32 cellular contexts compared by ENCODE assay signal in genomic region chr21:36664678-36665022, GRCh38. TPM values are rescaled to one million over a fixed set of nuclear protein-coding genes. Genes with fewer than 3 reads are reported as not detected.
"Had no signal": no experiment of that assay in that cellular context is flagged by ENCODE, and none has a peak within 500 bp of the region (broad histone marks: within the 10 kb centered on the region; RNA-seq: fewer than 3 reads in every experiment).

No MANE protein-coding gene starts in this region.

- H3K4me3 ChIP-seq: PC-9 had no signal

- DNase-seq: activated CD4-positive, alpha-beta memory T cell treated with anti-CD3 and anti-CD28 coated beads, Interleukin-2, amount 10 ng/mL, durations not matched to agents 7 days and 5 days; activated CD4-positive, alpha-beta T cell treated with anti-CD3 and anti-CD28 coated beads for 1 hour; activated CD4-positive, alpha-beta T cell treated with anti-CD3 and anti-CD28 coated beads for 48 hours; activated CD4-positive, CD25-positive, alpha-beta regulatory T cell; activated CD8-positive, alpha-beta memory T cell treated with anti-CD3 and anti-CD28 coated beads for 24 hours; activated CD8-positive, alpha-beta memory T cell treated with anti-CD3 and anti-CD28 coated beads, Interleukin-2, amount 10 ng/mL, durations not matched to agents 7 days and 5 days; activated CD8-positive, alpha-beta memory T cell treated with anti-CD3 and anti-CD28 coated beads, Interleukin-2, amount 50 U/mL, for 48 hours; activated effector memory CD4-positive, alpha-beta T cell treated with Interleukin-2 at 50 U/mL for 16 hours; activated naive CD4-positive, alpha-beta T cell treated with anti-CD3 and anti-CD28 coated beads, Interleukin-2, amount 10 ng/mL, durations not matched to agents 7 days and 5 days; activated naive CD8-positive, alpha-beta T cell treated with anti-CD3 and anti-CD28 coated beads, Interleukin-2, amount 50 U/mL, for 24 hours; activated T-cell treated with anti-CD3 and anti-CD28 coated beads, Interleukin-2, amount 50 U/mL, for 48 hours; caudate nucleus; Karpas-422; KBM-7; NCI-H1105 treated with DMSO at 0.1 percent for 48 hours; NCI-H1436; NCI-H1694; NCI-H1930; NCI-H2081 treated with DMSO at 0.1 percent for 48 hours; NCI-H345; NCI-H524 treated with DMSO at 0.1 percent for 48 hours; PC-9; SW 1271; T-helper 1 cell; T-helper 2 cell; T-helper 9 cell; WERI-Rb-1 had no signal

- H3K4me3 Mint-ChIP-seq: activated CD4-positive, alpha-beta memory T cell treated with anti-CD3 and anti-CD28 coated beads, Interleukin-2, amount 10 ng/mL, durations not matched to agents 7 days and 5 days; activated CD8-positive, alpha-beta memory T cell treated with anti-CD3 and anti-CD28 coated beads, Interleukin-2, amount 10 ng/mL, durations not matched to agents 7 days and 5 days; activated naive CD4-positive, alpha-beta T cell treated with anti-CD3 and anti-CD28 coated beads, Interleukin-2, amount 10 ng/mL, durations not matched to agents 7 days and 5 days; activated naive CD8-positive, alpha-beta T cell; activated naive CD8-positive, alpha-beta T cell treated with anti-CD3 and anti-CD28 coated beads, Interleukin-2, amount 50 U/mL, for 24 hours had no signal

- H3K27ac Mint-ChIP-seq: activated CD4-positive, alpha-beta memory T cell treated with anti-CD3 and anti-CD28 coated beads, Interleukin-2, amount 10 ng/mL, durations not matched to agents 7 days and 5 days; activated CD8-positive, alpha-beta memory T cell treated with anti-CD3 and anti-CD28 coated beads, Interleukin-2, amount 10 ng/mL, durations not matched to agents 7 days and 5 days; activated naive CD4-positive, alpha-beta T cell treated with anti-CD3 and anti-CD28 coated beads, Interleukin-2, amount 10 ng/mL, durations not matched to agents 7 days and 5 days; activated naive CD8-positive, alpha-beta T cell; activated naive CD8-positive, alpha-beta T cell treated with anti-CD3 and anti-CD28 coated beads, Interleukin-2, amount 50 U/mL, for 24 hours had no signal

- H3K9me3 Mint-ChIP-seq: activated CD4-positive, alpha-beta memory T cell treated with anti-CD3 and anti-CD28 coated beads, Interleukin-2, amount 10 ng/mL, durations not matched to agents 7 days and 5 days; activated naive CD4-positive, alpha-beta T cell treated with anti-CD3 and anti-CD28 coated beads, Interleukin-2, amount 10 ng/mL, durations not matched to agents 7 days and 5 days; activated naive CD8-positive, alpha-beta T cell treated with anti-CD3 and anti-CD28 coated beads, Interleukin-2, amount 50 U/mL, for 24 hours had no signal

- H3K4me2 ChIP-seq: PC-9 had no signal

- H3K36me3 Mint-ChIP-seq: activated CD8-positive, alpha-beta memory T cell treated with anti-CD3 and anti-CD28 coated beads, Interleukin-2, amount 10 ng/mL, durations not matched to agents 7 days and 5 days; activated naive CD4-positive, alpha-beta T cell treated with anti-CD3 and anti-CD28 coated beads, Interleukin-2, amount 10 ng/mL, durations not matched to agents 7 days and 5 days; activated naive CD8-positive, alpha-beta T cell; brain had no signal

- H3K4me1 Mint-ChIP-seq: activated CD4-positive, alpha-beta memory T cell treated with anti-CD3 and anti-CD28 coated beads, Interleukin-2, amount 10 ng/mL, durations not matched to agents 7 days and 5 days; activated CD8-positive, alpha-beta memory T cell treated with anti-CD3 and anti-CD28 coated beads, Interleukin-2, amount 10 ng/mL, durations not matched to agents 7 days and 5 days; activated naive CD4-positive, alpha-beta T cell treated with anti-CD3 and anti-CD28 coated beads, Interleukin-2, amount 10 ng/mL, durations not matched to agents 7 days and 5 days; activated naive CD8-positive, alpha-beta T cell treated with anti-CD3 and anti-CD28 coated beads, Interleukin-2, amount 50 U/mL, for 24 hours had no signal

- ATAC-seq: activated CD8-positive, alpha-beta memory T cell treated with anti-CD3 and anti-CD28 coated beads, Interleukin-2, amount 10 ng/mL, durations not matched to agents 7 days and 5 days; activated naive CD8-positive, alpha-beta T cell treated with anti-CD3 and anti-CD28 coated beads, Interleukin-2, amount 50 U/mL, for 24 hours; Right ventricle myocardium inferior had no signal

- H3K36me3 ChIP-seq: WERI-Rb-1 had no signal

- H3K27ac ChIP-seq: PC-9, RWPE1, WERI-Rb-1 had no signal

- H2AFZ ChIP-seq: PC-9 had no signal

RNA-seq across cellular contexts. Expression of gene SIM2, which starts 34.3 kb away (rescaled TPM):
- total RNA-seq: OCI-LY7, Right ventricle myocardium inferior had no signal
